In the genomic region with DNA sequence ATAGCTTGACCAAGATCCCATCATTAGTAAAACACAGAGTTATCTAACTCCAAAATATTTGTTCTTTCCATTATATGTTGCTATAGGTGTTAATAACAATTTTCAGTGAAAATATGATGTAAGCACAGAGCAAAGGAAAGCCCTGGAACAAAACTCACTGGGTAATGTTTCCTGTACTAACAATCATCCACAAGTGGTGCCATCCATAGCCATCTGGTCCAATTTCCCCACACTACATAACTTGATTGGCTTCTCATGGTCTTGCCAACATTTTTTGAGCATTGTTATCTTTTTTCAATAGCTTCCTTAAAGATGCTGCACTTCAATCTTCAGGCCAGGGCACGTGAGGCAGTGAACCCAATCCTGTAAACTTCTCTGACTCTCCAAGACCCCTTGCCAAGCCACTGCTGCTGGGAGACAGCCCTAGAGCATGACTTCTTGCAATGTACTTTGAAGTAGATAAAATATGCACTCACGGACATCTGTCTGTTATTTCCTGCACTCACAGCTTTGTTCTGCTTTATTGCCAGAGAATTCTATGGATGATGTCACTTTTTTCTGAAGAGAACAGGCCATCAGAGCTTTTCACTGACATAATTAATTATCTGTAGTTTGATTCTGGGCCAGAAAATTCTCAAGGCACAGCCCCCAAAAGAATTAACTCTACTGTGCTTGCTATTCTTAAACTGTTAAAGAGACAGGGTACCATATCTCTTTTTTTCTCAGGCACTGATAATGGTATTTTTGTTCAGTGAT, we compare ENCODE assay signal across 22 cellular contexts.
DNase-seq lines count a peak whose midpoint lies in the region; ATAC-seq and TF ChIP-seq lines count a peak whose summit lies in the region.
"Had no signal": no experiment of that assay in that cellular context is flagged by ENCODE, and none has a peak within 500 bp of the region (broad histone marks: within the 10 kb centered on the region; RNA-seq: fewer than 3 reads in every experiment).

No MANE protein-coding gene starts in this region.

- no peaks in the 10 kb centered on the region for H3K9me3 Mint-ChIP-seq in activated T-cell treated with anti-CD3 and anti-CD28 coated beads, Interleukin-2, amount 50 U/mL, for 4 hours
- H3K9me3 Mint-ChIP-seq: activated B cell treated with CpG ODN at 0.5 μM for 24 hours, natural killer cell had no signal

- H3K27me3 Mint-ChIP-seq in activated T-cell treated with anti-CD3 and anti-CD28 coated beads, Interleukin-2, amount 50 U/mL, for 4 hours (ENCODE audit: low read depth) = peaks cover 2% of the 10 kb centered on the region

- H3K4me3 ChIP-seq in right atrium auricular region (no peak overlapping the region), astrocyte of the spinal cord (ENCODE audit: low read depth, low read length) (no peak overlapping the region), right cardiac atrium (ENCODE audit: low read length) (no peak overlapping the region), skeletal muscle cell (ENCODE audit: low read depth, low read length) (no peak overlapping the region), lower lobe of right lung (no peak overlapping the region)
- H3K4me3 ChIP-seq: PC-9, smooth muscle cell, uterus had no signal

- H3K36me3 Mint-ChIP-seq in activated T-cell treated with anti-CD3 and anti-CD28 coated beads, Interleukin-2, amount 50 U/mL, for 4 hours (ENCODE audit: insufficient read depth) = no peaks in the 10 kb centered on the region
- H3K36me3 Mint-ChIP-seq: natural killer cell had no signal

- TF ChIP-seq CTCF in right atrium auricular region (IDR thresholded peaks at IDR 0.05) = no peak
- no peak for TF ChIP-seq CTCF in astrocyte of the spinal cord (IDR thresholded peaks at IDR 0.05; ENCODE audit: low read depth, low read length)
- TF ChIP-seq CTCF in lower lobe of right lung (IDR thresholded peaks at IDR 0.05) = no peak

- in situ Hi-C loops in astrocyte of the spinal cord (cut with HindIII; ENCODE audit: low sequenced_read_pairs) = no loop called here

- ATAC-seq in Right ventricle myocardium superior (ENCODE audit: poor library complexity) = peak; percentile 25
- peak in 1 of 2 donors; percentile 31 for ATAC-seq in right cardiac atrium
- no peak for ATAC-seq in lower lobe of right lung
- ATAC-seq in activated T-cell treated with anti-CD3 and anti-CD28 coated beads, Interleukin-2, amount 50 U/mL, for 4 hours = no peak
- ATAC-seq: natural killer cell; stimulated activated naive CD8-positive, alpha-beta T cell treated with anti-CD3 and anti-CD28 coated beads, Interleukin-15, Interleukin-2, amounts not matched to agents 100 U/mL and 50 U/mL, for 24 hours had no signal

- H3K4me3 Mint-ChIP-seq in activated T-cell treated with anti-CD3 and anti-CD28 coated beads, Interleukin-2, amount 50 U/mL, for 4 hours = no peak overlapping the region
- H3K4me3 Mint-ChIP-seq: activated B cell treated with CpG ODN at 0.5 μM for 24 hours, natural killer cell had no signal

- DNase-seq in Right ventricle myocardium superior (no peak), right atrium auricular region (ENCODE audit: low spot score) (no peak), astrocyte of the spinal cord (ENCODE audit: low read depth, low spot score) (peak; percentile 46), right cardiac atrium (no peak), skeletal muscle cell (ENCODE audit: low read depth) (peak; percentile 51), lower lobe of right lung (no peak), RPMI8226 (no peak)
- no peak for DNase-seq in activated T-cell treated with anti-CD3 and anti-CD28 coated beads, Interleukin-2, amount 50 U/mL, for 4 hours
- DNase-seq: activated B cell treated with CpG ODN at 0.5 μM for 24 hours; activated gamma-delta T cell treated with Interleukin-2 at 50 U/mL for 16 hours; Calu3; H7; KBM-7; left cardiac atrium; natural killer cell; NCI-H1436; NCI-H446 treated with DMSO at 0.1 percent for 48 hours; PC-9; stimulated activated naive CD8-positive, alpha-beta T cell treated with anti-CD3 and anti-CD28 coated beads, Interleukin-15, Interleukin-2, amounts not matched to agents 100 U/mL and 50 U/mL, for 24 hours; T-helper 1 cell; uterus had no signal

- H3K4me1 ChIP-seq in right atrium auricular region (peaks cover 0 to 20% of the 10 kb centered on the region in 2 donors), right cardiac atrium (ENCODE audit: control insufficient read depth, insufficient read depth, low read length) (peaks cover 3% of the 10 kb centered on the region), lower lobe of right lung (peaks cover 8% of the 10 kb centered on the region)
- H3K4me1 ChIP-seq: uterus had no signal

- WGBS in right cardiac atrium = 6% methylated on average over 2 of the region's 2 CpGs

- H3K4me1 Mint-ChIP-seq in activated T-cell treated with anti-CD3 and anti-CD28 coated beads, Interleukin-2, amount 50 U/mL, for 4 hours (ENCODE audit: low read depth) = no peaks in the 10 kb centered on the region
- H3K4me1 Mint-ChIP-seq: activated B cell treated with CpG ODN at 0.5 μM for 24 hours, natural killer cell had no signal

- no peaks in the 10 kb centered on the region for H3K36me3 ChIP-seq in right atrium auricular region
- no peaks in the 10 kb centered on the region for H3K36me3 ChIP-seq in lower lobe of right lung
- H3K36me3 ChIP-seq: uterus had no signal

- H3K27me3 ChIP-seq in right atrium auricular region (no peaks in the 10 kb centered on the region), right cardiac atrium (ENCODE audit: control insufficient read depth, insufficient read depth) (no peaks in the 10 kb centered on the region), lower lobe of right lung (ENCODE audit: low read depth) (no peaks in the 10 kb centered on the region)
- H3K27me3 ChIP-seq: uterus had no signal

- intact Hi-C loops in Right ventricle myocardium superior (cut with DNase I) = no loop called here
- intact Hi-C loops in right cardiac atrium (cut with DNase I) = no loop called here
- intact Hi-C loops in lower lobe of right lung (cut with DNase I) = no loop called here

- no peaks in the 10 kb centered on the region for H3K9me3 ChIP-seq in right atrium auricular region
- H3K9me3 ChIP-seq in right cardiac atrium (ENCODE audit: control insufficient read depth, low read length) = no peaks in the 10 kb centered on the region
- no peaks in the 10 kb centered on the region for H3K9me3 ChIP-seq in lower lobe of right lung
- H3K9me3 ChIP-seq: uterus had no signal

- H3K27ac ChIP-seq in right atrium auricular region (peak overlapping the region in 1 of 2 donors; percentile 37), right cardiac atrium (ENCODE audit: low read length) (peak overlapping the region; percentile 27), lower lobe of right lung (no peak overlapping the region)
- H3K27ac ChIP-seq: PC-9, uterus had no signal

Comparison
In these comparisons a context has a peak if more than half of its experiments do, and no peak if none do; other contexts are left out.
1. DNase-seq: peak in astrocyte of the spinal cord (single experiment) and skeletal muscle cell (single experiment); none in Right ventricle myocardium superior (single experiment), right atrium auricular region (single experiment), right cardiac atrium (0 of 3), lower lobe of right lung (single experiment), activated T-cell treated with anti-CD3 and anti-CD28 coated beads, Interleukin-2, amount 50 U/mL, for 4 hours (single experiment) and RPMI8226 (single experiment).